31 cellular contexts compared by ENCODE assay signal in the genomic region with DNA sequence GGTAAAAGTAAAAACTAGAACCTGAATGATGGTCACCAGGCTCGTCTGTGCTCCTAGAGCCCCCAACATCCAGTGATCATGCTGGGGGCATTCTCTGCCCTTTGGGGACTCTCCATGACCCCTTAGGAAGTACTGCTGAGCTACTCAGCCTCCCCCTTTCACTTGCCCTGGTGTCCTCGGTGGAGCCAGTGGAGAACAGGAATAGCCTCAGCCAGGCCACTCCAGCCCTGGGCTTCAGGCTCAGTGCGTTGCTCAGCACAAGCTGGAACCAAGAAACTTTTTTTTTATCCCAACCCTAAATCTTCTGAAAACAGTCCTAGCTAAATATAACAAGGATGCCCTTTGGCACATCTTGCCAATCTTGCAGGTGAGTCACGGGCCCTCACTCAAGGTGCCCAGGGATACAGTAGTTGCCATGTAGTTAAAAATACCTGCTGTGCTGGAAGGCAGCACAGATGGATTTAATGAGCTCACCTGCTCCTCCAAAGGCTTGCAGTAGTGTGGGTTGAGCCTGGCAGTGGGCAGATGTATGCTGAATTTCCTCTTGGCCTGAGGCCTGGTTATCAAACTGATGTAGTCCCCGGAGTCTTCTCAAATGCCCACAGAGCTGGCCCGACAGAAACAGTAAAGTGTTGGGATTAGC. TPM values are rescaled to one million over a fixed set of nuclear protein-coding genes. Genes with fewer than 3 reads are reported as not detected.
DNase-seq lines count a peak whose midpoint lies in the region; ATAC-seq and TF ChIP-seq lines count a peak whose summit lies in the region.
"Had no signal": no experiment of that assay in that cellular context is flagged by ENCODE, and none has a peak within 500 bp of the region (broad histone marks: within the 10 kb centered on the region; RNA-seq: fewer than 3 reads in every experiment).

No MANE protein-coding gene starts in this region.

- H3K4me3 Mint-ChIP-seq in MCF 10A (ENCODE audit: unreplicated experiment): no peak overlapping the region
- no peak overlapping the region for H3K4me3 Mint-ChIP-seq in endodermal cell
- no peak overlapping the region for H3K4me3 Mint-ChIP-seq in chondrocyte (ENCODE audit: unreplicated experiment)
- no peak overlapping the region for H3K4me3 Mint-ChIP-seq in Caco-2 (ENCODE audit: unreplicated experiment)
- H3K4me3 Mint-ChIP-seq: activated CD4-positive, alpha-beta T cell treated with anti-CD3 and anti-CD28 coated beads for 36 hours; activated CD8-positive, alpha-beta T cell treated with anti-CD3 and anti-CD28 coated beads, Interleukin-2, amount 10 ng/mL, durations not matched to agents 7 days and 5 days; activated naive CD8-positive, alpha-beta T cell treated with anti-CD3 and anti-CD28 coated beads, Interleukin-2, amount 10 ng/mL, durations not matched to agents 7 days and 5 days; dendritic cell treated with granulocyte-macrophage colony-stimulating factor and Interleukin-4, amounts not matched to agents 40 ng/mL and 50 ng/mL, for 4 days; HFFc6; naive B cell; stimulated activated naive B cell treated with anti-CD40 and anti-IgM and Interleukin-4, amounts not matched to agents 10 μg/mL and 1 μg/mL and 100 μg/mL, for 72 hours had no signal

- H3K27me3 ChIP-seq in breast epithelium (no peaks in the 10 kb centered on the region), endodermal cell (ENCODE audit: control insufficient read depth, insufficient read depth, low read length, poor library complexity, severe bottlenecking) (no peaks in the 10 kb centered on the region), Caco-2 (replicated peaks; ENCODE audit: control insufficient read depth, insufficient read depth, low read length) (no peaks in the 10 kb centered on the region)
- H3K27me3 ChIP-seq: ascending aorta, upper lobe of right lung had no signal

- no peaks in the 10 kb centered on the region for H3K36me3 Mint-ChIP-seq in MCF 10A (ENCODE audit: insufficient read depth, unreplicated experiment)
- H3K36me3 Mint-ChIP-seq in endodermal cell (ENCODE audit: low read depth): no peaks in the 10 kb centered on the region
- no peaks in the 10 kb centered on the region for H3K36me3 Mint-ChIP-seq in chondrocyte (ENCODE audit: low read depth)
- H3K36me3 Mint-ChIP-seq in Caco-2 (ENCODE audit: insufficient read depth, unreplicated experiment): no peaks in the 10 kb centered on the region
- H3K36me3 Mint-ChIP-seq: activated naive CD8-positive, alpha-beta T cell treated with anti-CD3 and anti-CD28 coated beads, Interleukin-2, amount 10 ng/mL, durations not matched to agents 7 days and 5 days; stimulated activated naive B cell treated with anti-CD40 and anti-IgM and Interleukin-4, amounts not matched to agents 10 μg/mL and 1 μg/mL and 100 μg/mL, for 72 hours had no signal

- 90 to 95% methylated on average over 4 to 6 of the region's 6 CpGs for WGBS in endodermal cell (ENCODE audit: insufficient coverage in 1 of 2, insufficient read length in 1 of 2), 2 experiments

- no peak overlapping the region for H3K9ac ChIP-seq in endodermal cell (ENCODE audit: extremely low read depth, low read length, poor library complexity, severe bottlenecking)

- H3K4me1 ChIP-seq in breast epithelium: no peaks in the 10 kb centered on the region
- peaks cover 2% of the 10 kb centered on the region for H3K4me1 ChIP-seq in endodermal cell (ENCODE audit: control insufficient read depth, insufficient read depth, low read length)
- no peaks in the 10 kb centered on the region for H3K4me1 ChIP-seq in Caco-2
- H3K4me1 ChIP-seq: ascending aorta, psoas muscle, suprapubic skin, upper lobe of right lung had no signal

- H3K4me1 Mint-ChIP-seq in MCF 10A (ENCODE audit: insufficient read depth, unreplicated experiment) (no peaks in the 10 kb centered on the region), endodermal cell (peaks cover 40% of the 10 kb centered on the region), chondrocyte (ENCODE audit: low read depth) (no peaks in the 10 kb centered on the region), Caco-2 (ENCODE audit: low read depth, unreplicated experiment) (no peaks in the 10 kb centered on the region)
- H3K4me1 Mint-ChIP-seq: activated CD4-positive, alpha-beta T cell treated with anti-CD3 and anti-CD28 coated beads for 36 hours; activated naive CD8-positive, alpha-beta T cell treated with anti-CD3 and anti-CD28 coated beads, Interleukin-2, amount 10 ng/mL, durations not matched to agents 7 days and 5 days; naive B cell; stimulated activated naive B cell treated with anti-CD40 and anti-IgM and Interleukin-4, amounts not matched to agents 10 μg/mL and 1 μg/mL and 100 μg/mL, for 72 hours had no signal

- H3K27ac Mint-ChIP-seq in MCF 10A (ENCODE audit: low read depth, unreplicated experiment) (no peak overlapping the region), endodermal cell (no peak overlapping the region), chondrocyte (ENCODE audit: unreplicated experiment) (no peak overlapping the region), Caco-2 (ENCODE audit: unreplicated experiment) (no peak overlapping the region)
- H3K27ac Mint-ChIP-seq: activated CD4-positive, alpha-beta T cell treated with anti-CD3 and anti-CD28 coated beads for 36 hours; activated CD8-positive, alpha-beta T cell treated with anti-CD3 and anti-CD28 coated beads, Interleukin-2, amount 10 ng/mL, durations not matched to agents 7 days and 5 days; activated naive CD8-positive, alpha-beta T cell treated with anti-CD3 and anti-CD28 coated beads, Interleukin-2, amount 10 ng/mL, durations not matched to agents 7 days and 5 days; naive B cell; stimulated activated naive B cell treated with anti-CD40 and anti-IgM and Interleukin-4, amounts not matched to agents 10 μg/mL and 1 μg/mL and 100 μg/mL, for 72 hours had no signal

- BruUV-seq in MCF 10A (replicated peaks; lab: Mats Ljungman, UMichigan) (no TSS peak), Caco-2 (replicated peaks; lab: Mats Ljungman, UMichigan) (no TSS peak)

- H3K9me3 ChIP-seq in breast epithelium (peaks cover 5 to 13% of the 10 kb centered on the region in 2 donors), endodermal cell (ENCODE audit: control insufficient read depth, low read length) (peaks cover 20% of the 10 kb centered on the region), Caco-2 (peaks cover 10% of the 10 kb centered on the region; the same call in 1 of the 2 replicates)
- H3K9me3 ChIP-seq: psoas muscle, suprapubic skin had no signal

- TF ChIP-seq CTCF in MCF 10A (IDR thresholded peaks at IDR 0.05; ENCODE audit: unreplicated experiment): no peak
- TF ChIP-seq CTCF in breast epithelium (IDR thresholded peaks at IDR 0.05): no peak
- no peak for TF ChIP-seq CTCF in endodermal cell (conservative IDR thresholded peaks at IDR 0.05)
- no peak for TF ChIP-seq CTCF in chondrocyte (IDR thresholded peaks at IDR 0.05)
- TF ChIP-seq CTCF in Caco-2 (IDR thresholded peaks at IDR 0.05; ENCODE audit: insufficient read depth in 1 of 2, low read depth in 1 of 2, low read length in 1 of 2, severe bottlenecking in 1 of 2, unreplicated experiment in 1 of 2): no peak

- peaks cover 46% of the 10 kb centered on the region for H3K27me3 Mint-ChIP-seq in MCF 10A (ENCODE audit: insufficient read depth, unreplicated experiment)
- H3K27me3 Mint-ChIP-seq in endodermal cell (ENCODE audit: insufficient read depth): peaks cover 16% of the 10 kb centered on the region
- peaks cover 12% of the 10 kb centered on the region for H3K27me3 Mint-ChIP-seq in chondrocyte (ENCODE audit: low read depth)
- H3K27me3 Mint-ChIP-seq in Caco-2 (ENCODE audit: insufficient read depth, unreplicated experiment): peaks cover 4% of the 10 kb centered on the region

- intact Hi-C loops in MCF 10A (cut with micrococcal nuclease): no loop called here
- intact Hi-C loops in breast epithelium (cut with DNase I; ENCODE audit: low total_unique reads): no loop called here
- intact Hi-C loops in Caco-2 (cut with micrococcal nuclease; ENCODE audit: unreplicated experiment): no loop called here

- TF ChIP-seq POLR2A in breast epithelium (IDR thresholded peaks at IDR 0.05): no peak

- H3K27ac ChIP-seq in breast epithelium: no peak overlapping the region
- no peak overlapping the region for H3K27ac ChIP-seq in endodermal cell (ENCODE audit: low read depth, low read length)
- H3K27ac ChIP-seq: ascending aorta, left lung, psoas muscle, suprapubic skin, upper lobe of right lung had no signal

- H3K9me3 Mint-ChIP-seq in MCF 10A (ENCODE audit: unreplicated experiment) (peaks cover 9% of the 10 kb centered on the region), endodermal cell (peaks cover 18% of the 10 kb centered on the region), chondrocyte (ENCODE audit: low read depth) (peaks cover 13% of the 10 kb centered on the region), Caco-2 (ENCODE audit: unreplicated experiment) (peaks cover 12% of the 10 kb centered on the region)

- POLR2A ChIA-PET in MCF 10A (lab: Yijun Ruan, JAX): interaction anchor here (0.6 to 1.2 kb wide), 3 partner anchors 8 to 1049 kb away, joined by 3 read pairs; no protein-coding TSS in a partner anchor
- POLR2A ChIA-PET in Caco-2 (lab: Charles Lee): no interaction called here

- H3K36me3 ChIP-seq in breast epithelium (no peaks in the 10 kb centered on the region), endodermal cell (ENCODE audit: control insufficient read depth, insufficient read depth, low read length) (no peaks in the 10 kb centered on the region), Caco-2 (ENCODE audit: control insufficient read depth, insufficient read depth, low read length) (no peaks in the 10 kb centered on the region)
- H3K36me3 ChIP-seq: ascending aorta, left lung, suprapubic skin, upper lobe of right lung had no signal

- no peak for ATAC-seq in HG02588 (IDR thresholded peaks at IDR 0.05; ENCODE audit: unreplicated experiment)
- no peak for ATAC-seq in HG03342 (IDR thresholded peaks at IDR 0.05; ENCODE audit: unreplicated experiment)
- ATAC-seq: activated CD4-positive, alpha-beta T cell treated with anti-CD3 and anti-CD28 coated beads for 36 hours; activated CD8-positive, alpha-beta T cell treated with anti-CD3 and anti-CD28 coated beads, Interleukin-2, amount 10 ng/mL, durations not matched to agents 7 days and 5 days; psoas muscle; Right ventricle myocardium inferior; SK-N-SH treated with all-trans-retinoic acid at 6 μM for 48 hours; stimulated activated naive B cell treated with anti-CD40 and anti-IgM and Interleukin-4, amounts not matched to agents 10 μg/mL and 1 μg/mL and 100 μg/mL, for 72 hours had no signal

- H3K4me3 ChIP-seq in breast epithelium (no peak overlapping the region), endodermal cell (ENCODE audit: low read length) (no peak overlapping the region), Caco-2 (ENCODE audit: low read depth, low read length) (no peak overlapping the region)
- H3K4me3 ChIP-seq: ascending aorta, left lung, psoas muscle, suprapubic skin, upper lobe of right lung had no signal

- CTCF ChIA-PET in MCF 10A (lab: Yijun Ruan, JAX) (no interaction called here), Caco-2 (lab: Charles Lee) (no interaction called here)

- DNase-seq in MCF 10A (ENCODE audit: unreplicated experiment): peak; percentile 24
- DNase-seq in breast epithelium (ENCODE audit: low spot score in 2 of 2): no peak
- peak; percentile 12 for DNase-seq in NCI-H345 treated with DMSO at 0.1 percent for 48 hours (lab: John Stamatoyannopoulos, UW; ENCODE audit: unreplicated experiment)
- DNase-seq in endodermal cell: peak; percentile 61
- DNase-seq in chondrocyte (ENCODE audit: low spot score): no peak
- no peak for DNase-seq in Caco-2
- DNase-seq: activated CD4-positive, alpha-beta T cell treated with anti-CD3 and anti-CD28 coated beads for 36 hours; activated CD8-positive, alpha-beta T cell treated with anti-CD3 and anti-CD28 coated beads, Interleukin-2, amount 10 ng/mL, durations not matched to agents 7 days and 5 days; activated effector memory CD4-positive, alpha-beta T cell treated with anti-CD3 and anti-CD28 coated beads, Interleukin-2, amount 50 U/mL, for 16 hours; activated naive CD8-positive, alpha-beta T cell treated with anti-CD3 and anti-CD28 coated beads, Interleukin-2, amount 10 ng/mL, durations not matched to agents 7 days and 5 days; activated T-cell treated with anti-CD3 and anti-CD28 coated beads for 4 hours; GOT3; hypothalamus; Kasumi-1; naive B cell; NCI-H1694 treated with DMSO at 0.1 percent for 48 hours; NCI-H526 treated with DMSO at 0.1 percent for 48 hours; psoas muscle; stimulated activated CD4-positive, alpha-beta T cell treated with anti-CD3 and anti-CD28 coated beads, Interleukin-15, amount 100 ng/mL, for 24 hours; stimulated activated naive B cell treated with anti-CD40 and anti-IgM and Interleukin-4, amounts not matched to agents 10 μg/mL and 1 μg/mL and 100 μg/mL, for 72 hours; T-helper 2 cell; upper lobe of right lung had no signal

RNA-seq across cellular contexts. Expression of a gene that starts 46.9 kb away (rescaled TPM):
- 1.4 and 1.9 TPM in 2 replicates for total RNA-seq in MCF 10A (2022)
- total RNA-seq in breast epithelium: 1 to 10 TPM in 2 of 3 donors, under 1 TPM in 1; 0.48 to 2.0 (median 1.0) TPM
- 1 to 10 TPM in 1 of 2 donors, under 1 TPM in 1; 0.31 to 5.5 TPM for total RNA-seq in endodermal cell
- polyA plus RNA-seq in endodermal cell (2013, experiment 1 of 2): 16.6 TPM
- polyA plus RNA-seq in endodermal cell (2013, experiment 2 of 2): 11.6 TPM
- total RNA-seq in chondrocyte: 5.8 to 34.8 TPM (median 6.9 TPM) in 3 replicates
- total RNA-seq in Caco-2 (2022): 0.70 and 0.82 TPM in 2 replicates
- total RNA-seq: activated naive CD8-positive, alpha-beta T cell treated with anti-CD3 and anti-CD28 coated beads, Interleukin-2, amount 10 ng/mL, durations not matched to agents 7 days and 5 days; ascending aorta had no signal

Comparison
In these comparisons a context has a peak if more than half of its experiments do, and no peak if none do; other contexts are left out.
1. DNase-seq: peak in MCF 10A (single experiment), NCI-H345 treated with DMSO at 0.1 percent for 48 hours (single experiment) and endodermal cell (single experiment); none in breast epithelium (0 of 2), chondrocyte (single experiment) and Caco-2 (0 of 2).